Comparison of ENCODE assay signal across 17 cellular contexts in genomic region chr2:97906309-97906708, GRCh38.
"Had no signal": no experiment of that assay in that cellular context is flagged by ENCODE, and none has a peak within 500 bp of the region (broad histone marks: within the 10 kb centered on the region; RNA-seq: fewer than 3 reads in every experiment).

No MANE protein-coding gene starts in this region.

- H3K4me1 Mint-ChIP-seq: WTC11 had no signal

- H3K27ac ChIP-seq: lower lobe of right lung, SJSA1, tibial nerve had no signal

- H3K9me3 ChIP-seq: lower lobe of right lung, SJSA1 had no signal

- H3K27me3 Mint-ChIP-seq: activated CD4-positive, alpha-beta T cell treated with anti-CD3 and anti-CD28 coated beads, Interleukin-2, amount 10 ng/mL, durations not matched to agents 7 days and 5 days; activated naive CD4-positive, alpha-beta T cell treated with anti-CD3 and anti-CD28 coated beads, Interleukin-2, amount 50 U/mL, for 24 hours; central memory CD8-positive, alpha-beta T cell; naive thymus-derived CD4-positive, alpha-beta T cell had no signal

- H3K4me3 Mint-ChIP-seq: activated CD4-positive, alpha-beta T cell treated with anti-CD3 and anti-CD28 coated beads, Interleukin-2, amount 10 ng/mL, durations not matched to agents 7 days and 5 days; activated naive CD4-positive, alpha-beta T cell treated with anti-CD3 and anti-CD28 coated beads, Interleukin-2, amount 50 U/mL, for 24 hours; central memory CD8-positive, alpha-beta T cell; naive thymus-derived CD4-positive, alpha-beta T cell; stimulated activated effector memory CD8-positive, alpha-beta T cell treated with anti-CD3 and anti-CD28 coated beads, Interleukin-12 subunit alpha, Interleukin-12 subunit beta, amount 100 ng/mL, for 72 hours; WTC11 had no signal

- H3K4me3 ChIP-seq: lower lobe of right lung, SJSA1, tibial nerve had no signal

- DNase-seq: activated CD4-positive, alpha-beta T cell treated with anti-CD3 and anti-CD28 coated beads, Interleukin-2, amount 10 ng/mL, durations not matched to agents 7 days and 5 days; activated CD8-positive, alpha-beta memory T cell treated with anti-CD3 and anti-CD28 coated beads for 24 hours; hippocampal formation; kidney glomerular epithelial cell; lower lobe of right lung; midbrain; naive thymus-derived CD4-positive, alpha-beta T cell; posterior cingulate gyrus; right cardiac atrium; T-helper 9 cell had no signal

- H3K4me1 ChIP-seq: lower lobe of right lung, SJSA1, tibial nerve had no signal

- H3K27me3 ChIP-seq: SJSA1, tibial nerve had no signal

- ATAC-seq: lower lobe of right lung; naive thymus-derived CD4-positive, alpha-beta T cell; right cardiac atrium; stimulated activated effector memory CD8-positive, alpha-beta T cell treated with anti-CD3 and anti-CD28 coated beads, Interleukin-12 subunit alpha, Interleukin-12 subunit beta, amount 100 ng/mL, for 72 hours; WTC11 had no signal

- H3K36me3 Mint-ChIP-seq: WTC11 had no signal

- H3K9me3 Mint-ChIP-seq: central memory CD8-positive, alpha-beta T cell; stimulated activated effector memory CD8-positive, alpha-beta T cell treated with anti-CD3 and anti-CD28 coated beads, Interleukin-12 subunit alpha, Interleukin-12 subunit beta, amount 100 ng/mL, for 72 hours; WTC11 had no signal

- H3K27ac Mint-ChIP-seq: activated CD4-positive, alpha-beta T cell treated with anti-CD3 and anti-CD28 coated beads, Interleukin-2, amount 10 ng/mL, durations not matched to agents 7 days and 5 days; activated naive CD4-positive, alpha-beta T cell treated with anti-CD3 and anti-CD28 coated beads, Interleukin-2, amount 50 U/mL, for 24 hours; activated T-helper 2 cell treated with anti-CD3 and anti-CD28 coated beads, Interferon-gamma antibody, Interleukin-2, Interleukin-4, amounts not matched to agents 10 μg/mL and 5 μg/mL and 100 μg/mL, durations not matched to agents 14 hours and 24 hours and 36 hours; stimulated activated effector memory CD8-positive, alpha-beta T cell treated with anti-CD3 and anti-CD28 coated beads, Interleukin-12 subunit alpha, Interleukin-12 subunit beta, amount 100 ng/mL, for 72 hours; WTC11 had no signal
